Comparison of ENCODE assay signal across 8 cellular contexts in the genomic region with DNA sequence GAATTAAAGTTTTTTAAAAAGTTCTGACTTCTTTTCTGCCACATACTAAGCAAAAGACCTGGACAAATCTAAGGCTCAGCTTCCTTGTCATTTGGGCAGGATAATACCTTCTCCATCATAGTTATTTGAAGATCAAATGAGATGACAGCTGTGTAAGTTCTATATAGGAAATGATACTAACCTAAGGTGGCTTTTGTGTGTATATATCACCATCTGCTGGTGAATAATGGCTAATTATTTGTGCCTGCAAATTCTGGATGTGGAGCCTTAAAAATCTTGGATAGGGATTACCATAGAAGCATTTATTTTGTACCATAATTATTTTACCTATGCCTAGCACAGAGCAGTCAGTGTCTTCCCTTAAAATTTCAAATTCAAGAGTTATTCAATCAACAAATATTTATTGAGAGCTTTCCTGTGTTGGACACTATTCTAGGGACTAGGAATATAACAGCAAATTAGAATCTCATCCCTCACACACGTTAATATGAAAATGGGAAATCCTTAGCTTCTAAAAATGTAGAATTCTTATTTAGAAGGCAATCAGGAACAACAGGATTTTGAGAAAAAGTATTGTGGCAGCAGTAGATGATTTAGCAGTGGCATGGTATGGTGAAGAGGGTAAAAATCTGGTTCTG.
DNase-seq lines count a peak whose midpoint lies in the region; ATAC-seq, FAIRE-seq and TF ChIP-seq lines count a peak whose summit lies in the region.

No MANE protein-coding gene starts in this region.

- DNase-seq in AG08395 (ENCODE audit: low spot score) (peak; percentile 67), GM12891 (ENCODE audit: insufficient read length, low spot score) (peak; percentile 19), NCI-H2171 treated with DMSO at 0.1 percent for 48 hours (lab: John Stamatoyannopoulos, UW) (peak; percentile 71), astrocyte of the hippocampus (ENCODE audit: low read depth, low spot score) (peak; percentile 56), immature natural killer cell (peak; percentile 37 to 52 (median 41)), thoracic aorta (ENCODE audit: low spot score) (no peak), mesenteric fat pad (ENCODE audit: low spot score) (no peak)

- peaks cover 7 to 28% (median 9%) of the 10 kb centered on the region in 3 donors for H3K36me3 Mint-ChIP-seq in immature natural killer cell

- peak; percentile 64 for TF ChIP-seq CTCF in thoracic aorta (IDR thresholded peaks at IDR 0.05)

- H3K27ac Mint-ChIP-seq in immature natural killer cell: peak overlapping the region in 2 of 6 donors; percentile 42 to 72

- ATAC-seq in thoracic aorta (ENCODE audit: insufficient number of reproducible peaks, low FRiP score, low read depth): no peak
- ATAC-seq in GM18858 (IDR thresholded peaks at IDR 0.05; ENCODE audit: unreplicated experiment): no peak

- no peaks in the 10 kb centered on the region for H3K4me1 Mint-ChIP-seq in immature natural killer cell

- no peaks in the 10 kb centered on the region for H3K27me3 Mint-ChIP-seq in immature natural killer cell (ENCODE audit: low read depth in 3 of 3)

- no peaks in the 10 kb centered on the region for H3K27me3 ChIP-seq in thoracic aorta (replicated peaks; ENCODE audit: insufficient read depth)

- no peak for TF ChIP-seq POLR2A in GM12891 (IDR thresholded peaks at IDR 0.05; ENCODE audit: low read depth, low read length)

- FAIRE-seq in GM12891 (lab: Jason Lieb, UNC): no peak

- no peaks in the 10 kb centered on the region for H3K4me1 ChIP-seq in thoracic aorta (ENCODE audit: control insufficient read depth in 1 of 2, low read depth in 2 of 2)

- H3K4me3 Mint-ChIP-seq in immature natural killer cell: no peak overlapping the region

- no peak overlapping the region for H3K4me3 ChIP-seq in thoracic aorta

- no peaks in the 10 kb centered on the region for H3K9me3 ChIP-seq in thoracic aorta

- H3K36me3 ChIP-seq in thoracic aorta: peaks cover 4% of the 10 kb centered on the region

- no peak overlapping the region for H3K27ac ChIP-seq in thoracic aorta

- no peaks in the 10 kb centered on the region for H3K9me3 Mint-ChIP-seq in immature natural killer cell

TF ChIP-seq in GM12891, 5 proteins besides CTCF, POLR2A, EP300 and RAD21:
- TF ChIP-seq POLR2AphosphoS5 (IDR thresholded peaks at IDR 0.05; ENCODE audit: low read depth, low read length) (no peak), POU2F2 (IDR thresholded peaks at IDR 0.05; ENCODE audit: low read depth, low read length) (no peak), PAX5 (IDR thresholded peaks at IDR 0.05; ENCODE audit: insufficient read depth, low read length, severe bottlenecking) (no peak), TAF1 (IDR thresholded peaks at IDR 0.05; ENCODE audit: low read depth, low read length) (no peak), SPI1 (IDR thresholded peaks at IDR 0.05; ENCODE audit: low read depth, low read length) (no peak)

Comparison
In these comparisons a context has a peak if more than half of its experiments do, and no peak if none do; other contexts are left out.
1. DNase-seq: peak in AG08395 (single experiment), GM12891 (single experiment), NCI-H2171 treated with DMSO at 0.1 percent for 48 hours (single experiment), astrocyte of the hippocampus (single experiment) and immature natural killer cell (3 of 3); none in thoracic aorta (single experiment) and mesenteric fat pad (single experiment).